ENCODE assay signal across 8 cellular contexts in genomic region chr19:55643003-55643732, GRCh38. TPM values are rescaled to one million over a fixed set of nuclear protein-coding genes. Genes with fewer than 3 reads are reported as not detected.
DNase-seq lines count a peak whose midpoint lies in the region; ATAC-seq, FAIRE-seq and TF ChIP-seq lines count a peak whose summit lies in the region.

Gene ZNF581 (plus strand): TSS chr19:55643649. CDS start chr19:55644572, 923 bp downstream.

- peak within 1 kb of the TSS; percentile 90 for H3K4me3 Mint-ChIP-seq in central memory CD8-positive, alpha-beta T cell

- H3K4me1 Mint-ChIP-seq in central memory CD8-positive, alpha-beta T cell: peaks cover 51% of the 10 kb centered on the region

- no peaks in the 10 kb centered on the region for H3K9me3 Mint-ChIP-seq in central memory CD8-positive, alpha-beta T cell

- peak within 1 kb of the TSS; percentile 64 for H3K27ac ChIP-seq in keratinocyte (ENCODE audit: control insufficient read depth, insufficient read depth, low read length)

- DNase-seq in DMS 273 treated with DMSO at 0.1 percent for 48 hours (lab: John Stamatoyannopoulos, UW): peak; percentile 46
- peak; percentile 42 for DNase-seq in HFF-Myc (ENCODE audit: extremely low read depth, low read depth)
- peak; percentile 35 for DNase-seq in NCI-H345 treated with DMSO at 0.1 percent for 48 hours (lab: John Stamatoyannopoulos, UW; ENCODE audit: unreplicated experiment)
- DNase-seq in central memory CD8-positive, alpha-beta T cell (ENCODE audit: low spot score in 2 of 2): peak; percentile 66
- no peak for DNase-seq in keratinocyte (ENCODE audit: low read depth, low spot score)
- DNase-seq in stimulated activated CD4-positive, alpha-beta T cell treated with anti-CD3 and anti-CD28 coated beads, Interleukin-12 subunit alpha, Interleukin-12 subunit beta, amount 100 ng/mL, for 4 hours: peak; percentile 81

- no peaks in the 10 kb centered on the region for H3K9me1 ChIP-seq in keratinocyte (ENCODE audit: control insufficient read depth, extremely low read depth, insufficient read depth, low read length)

- TF ChIP-seq CTCF in HFF-Myc (IDR thresholded peaks at IDR 0.05; ENCODE audit: low read depth, low read length, missing control alignments): no peak
- no peak for TF ChIP-seq CTCF in keratinocyte (optimal IDR thresholded peaks at IDR 0.05 in 1 of 3, IDR thresholded peaks at IDR 0.05 in 1 of 3, conservative IDR thresholded peaks at IDR 0.05 in 1 of 3; ENCODE audit: extremely low read depth in 1 of 3, insufficient read depth in 2 of 3, low read length in 3 of 3)

- H3K9me3 ChIP-seq in keratinocyte (ENCODE audit: control insufficient read depth, low read depth, low read length): no peaks in the 10 kb centered on the region

- H2AFZ ChIP-seq in keratinocyte (ENCODE audit: control insufficient read depth, low read length): peak within 1 kb of the TSS; percentile 49

- H4K20me1 ChIP-seq in keratinocyte (ENCODE audit: control insufficient read depth, extremely low read depth, insufficient read depth, low read length): no peaks in the 10 kb centered on the region

- peaks cover 37% of the 10 kb centered on the region for H3K4me1 ChIP-seq in keratinocyte (ENCODE audit: control insufficient read depth, extremely low read depth, insufficient read depth, low read length)

- H3K4me3 ChIP-seq in HFF-Myc (replicated peaks; ENCODE audit: low read depth, low read length): peak within 1 kb of the TSS; percentile 87
- peak within 1 kb of the TSS; percentile 74 to 92 (median 90) for H3K4me3 ChIP-seq in keratinocyte (ENCODE audit: control insufficient read depth in 2 of 3, extremely low read depth in 1 of 3, insufficient read depth in 2 of 3, low read depth in 1 of 3, low read length in 3 of 3)

- H3K27me3 ChIP-seq in keratinocyte (ENCODE audit: control insufficient read depth, extremely low read depth, insufficient read depth, low read length): no peaks in the 10 kb centered on the region

- peaks cover 37% of the 10 kb centered on the region for H3K79me2 ChIP-seq in keratinocyte (ENCODE audit: control insufficient read depth, insufficient read depth, low read length)

- peak; percentile 74 for FAIRE-seq in keratinocyte (lab: Jason Lieb, UNC)

- dilution Hi-C loops in keratinocyte (cut with MboI; ENCODE audit: extremely low pct_ligation_motif_present, low sequenced_read_pairs): no loop called here

- H3K27ac Mint-ChIP-seq in central memory CD8-positive, alpha-beta T cell (ENCODE audit: low read depth): peak within 1 kb of the TSS; percentile 84

- peaks cover 31% of the 10 kb centered on the region for H3K36me3 Mint-ChIP-seq in central memory CD8-positive, alpha-beta T cell (ENCODE audit: insufficient read depth)

- peak within 1 kb of the TSS; percentile 88 for H3K9ac ChIP-seq in keratinocyte (ENCODE audit: control insufficient read depth, extremely low read depth, insufficient read depth, low read length)

- peaks cover 8 to 16% of the 10 kb centered on the region in 2 experiments for H3K36me3 ChIP-seq in keratinocyte (ENCODE audit: control insufficient read depth in 2 of 2, extremely low read depth in 1 of 2, insufficient read depth in 2 of 2, low read length in 2 of 2)

- peak; percentile 58 to 69 for ATAC-seq in activated CD4-positive, CD25-positive, alpha-beta regulatory T cell treated with anti-CD3 and anti-CD28 coated beads, Interleukin-2, amount 50 U/mL, for 24 hours
- ATAC-seq in central memory CD8-positive, alpha-beta T cell (replicated peaks; ENCODE audit: extremely low read depth, poor library complexity, severe bottlenecking): peak; percentile 50
- no peak for ATAC-seq in HG03520 (IDR thresholded peaks at IDR 0.05; ENCODE audit: unreplicated experiment)

- peak within 1 kb of the TSS; percentile 90 for H3K4me2 ChIP-seq in keratinocyte (ENCODE audit: control insufficient read depth, extremely low read depth, insufficient read depth, low read depth, low read length)

- no peaks in the 10 kb centered on the region for H3K27me3 Mint-ChIP-seq in central memory CD8-positive, alpha-beta T cell

RNA-seq across cellular contexts. Expression of gene ZNF581, which starts in this region (rescaled TPM):
- polyA plus RNA-seq in keratinocyte: 14.8 to 18.7 TPM (median 17.1 TPM) in 3 replicates
- polyA plus RNA-seq in keratinocyte (2011; ENCODE audit: low read depth): 5.0 TPM
- 15.0 and 26.2 TPM in 2 replicates for polyA plus RNA-seq in keratinocyte (2011; cell fraction: cytosol; rRNA removed)
- polyA plus RNA-seq in keratinocyte (2011; cell fraction: nucleus; rRNA removed): 12.8 and 15.9 TPM in 2 replicates
- 23.6 and 36.3 TPM in 2 replicates for polyA plus RNA-seq in keratinocyte (2012; ENCODE audit: low replicate concordance)
- 13.6 to 28.6 TPM (median 26.6 TPM) in 3 replicates for polyA minus RNA-seq in keratinocyte
- 21.7 TPM for polyA minus RNA-seq in keratinocyte (2011; cell fraction: cytosol; rRNA and poly(A)+ RNA removed)
- polyA minus RNA-seq in keratinocyte (2011; cell fraction: nucleus; rRNA and poly(A)+ RNA removed): 6.0 and 7.7 TPM in 2 replicates
